Comparison of ENCODE assay signal across 1 cellular context in the genomic region with DNA sequence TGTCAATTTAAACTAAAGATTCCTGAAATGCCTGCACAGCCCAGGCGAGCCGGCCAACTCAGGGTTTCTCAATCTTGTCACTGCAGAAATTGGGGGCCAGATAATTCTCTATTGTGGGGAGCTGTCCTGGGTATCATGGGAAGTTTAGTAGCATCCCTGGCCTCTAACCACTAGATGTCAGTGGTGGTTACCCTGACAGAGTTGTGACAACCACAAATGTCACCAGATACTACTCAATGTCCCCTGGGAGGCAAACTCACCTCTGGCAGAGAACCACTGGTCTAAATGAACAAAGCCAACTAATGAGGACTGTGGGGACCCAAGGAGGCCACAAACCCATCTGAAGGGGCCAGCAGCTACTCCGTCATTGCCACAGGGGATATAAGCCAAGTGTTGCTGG.
TF ChIP-seq lines count a peak whose summit lies in the region.

No MANE protein-coding gene starts in this region.

TF ChIP-seq in K562, 482 proteins besides CTCF, POLR2A, EP300 and RAD21 (continued from another document):
- TF ChIP-seq, protein P1, sequence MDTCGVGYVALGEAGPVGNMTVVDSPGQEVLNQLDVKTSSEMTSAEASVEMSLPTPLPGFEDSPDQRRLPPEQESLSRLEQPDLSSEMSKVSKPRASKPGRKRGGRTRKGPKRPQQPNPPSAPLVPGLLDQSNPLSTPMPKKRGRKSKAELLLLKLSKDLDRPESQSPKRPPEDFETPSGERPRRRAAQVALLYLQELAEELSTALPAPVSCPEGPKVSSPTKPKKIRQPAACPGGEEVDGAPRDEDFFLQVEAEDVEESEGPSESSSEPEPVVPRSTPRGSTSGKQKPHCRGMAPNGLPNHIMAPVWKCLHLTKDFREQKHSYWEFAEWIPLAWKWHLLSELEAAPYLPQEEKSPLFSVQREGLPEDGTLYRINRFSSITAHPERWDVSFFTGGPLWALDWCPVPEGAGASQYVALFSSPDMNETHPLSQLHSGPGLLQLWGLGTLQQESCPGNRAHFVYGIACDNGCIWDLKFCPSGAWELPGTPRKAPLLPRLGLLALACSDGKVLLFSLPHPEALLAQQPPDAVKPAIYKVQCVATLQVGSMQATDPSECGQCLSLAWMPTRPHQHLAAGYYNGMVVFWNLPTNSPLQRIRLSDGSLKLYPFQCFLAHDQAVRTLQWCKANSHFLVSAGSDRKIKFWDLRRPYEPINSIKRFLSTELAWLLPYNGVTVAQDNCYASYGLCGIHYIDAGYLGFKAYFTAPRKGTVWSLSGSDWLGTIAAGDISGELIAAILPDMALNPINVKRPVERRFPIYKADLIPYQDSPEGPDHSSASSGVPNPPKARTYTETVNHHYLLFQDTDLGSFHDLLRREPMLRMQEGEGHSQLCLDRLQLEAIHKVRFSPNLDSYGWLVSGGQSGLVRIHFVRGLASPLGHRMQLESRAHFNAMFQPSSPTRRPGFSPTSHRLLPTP (IDR thresholded peaks at IDR 0.05; ENCODE audit: borderline replicate concordance, extremely low read depth, insufficient read length): no peak
- TF ChIP-seq, protein P2, sequence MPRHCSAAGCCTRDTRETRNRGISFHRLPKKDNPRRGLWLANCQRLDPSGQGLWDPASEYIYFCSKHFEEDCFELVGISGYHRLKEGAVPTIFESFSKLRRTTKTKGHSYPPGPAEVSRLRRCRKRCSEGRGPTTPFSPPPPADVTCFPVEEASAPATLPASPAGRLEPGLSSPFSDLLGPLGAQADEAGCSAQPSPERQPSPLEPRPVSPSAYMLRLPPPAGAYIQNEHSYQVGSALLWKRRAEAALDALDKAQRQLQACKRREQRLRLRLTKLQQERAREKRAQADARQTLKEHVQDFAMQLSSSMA (CRISPR knock-in tag; IDR thresholded peaks at IDR 0.05): no peak
- peak in 1 of 2 experiments; percentile 43; a peak in 1 of 4 replicates for TF ChIP-seq RCOR1 (IDR thresholded peaks at IDR 0.05; ENCODE audit: borderline replicate concordance in 1 of 2, low read depth in 2 of 2, low read length in 2 of 2)
TF ChIP-seq in K562: peak in this region for 14.
